ENCODE assay signal across 21 cellular contexts in genomic region chr14:74732387-74732786, GRCh38. TPM values are rescaled to one million over a fixed set of nuclear protein-coding genes. Genes with fewer than 3 reads are reported as not detected.
DNase-seq lines count a peak whose midpoint lies in the region; ATAC-seq and TF ChIP-seq lines count a peak whose summit lies in the region.
"Had no signal": no experiment of that assay in that cellular context is flagged by ENCODE, and none has a peak within 500 bp of the region (broad histone marks: within the 10 kb centered on the region; RNA-seq: fewer than 3 reads in every experiment).

No MANE protein-coding gene starts in this region.

- no peaks in the 10 kb centered on the region for H3K27me3 ChIP-seq in lower lobe of right lung (ENCODE audit: low read depth)
- H3K27me3 ChIP-seq: BLaER1 had no signal

- H3K4me1 ChIP-seq in HEK293 (ENCODE audit: control insufficient read depth, insufficient read depth, low read length) = no peaks in the 10 kb centered on the region; the same call in none of the 2 replicates
- H3K4me1 ChIP-seq in mucosa of descending colon (ENCODE audit: low read depth) = no peaks in the 10 kb centered on the region
- no peaks in the 10 kb centered on the region for H3K4me1 ChIP-seq in lower lobe of right lung
- H3K4me1 ChIP-seq: BLaER1 had no signal

- H3K4me3 ChIP-seq in HEK293 (ENCODE audit: low read depth, low read length) (no peak overlapping the region), LNCaP clone FGC (ENCODE audit: low read depth, low read length) (no peak overlapping the region), mucosa of descending colon (no peak overlapping the region), lower lobe of right lung (no peak overlapping the region)
- H3K4me3 ChIP-seq: BLaER1, GM12878, GM23248 had no signal

- H3K36me3 ChIP-seq in HEK293 (ENCODE audit: control insufficient read depth in 2 of 2, insufficient read depth in 1 of 2, low read length in 2 of 2) (peaks cover 31 to 51% of the 10 kb centered on the region in 2 experiments), mucosa of descending colon (ENCODE audit: low read depth) (peaks cover 9% of the 10 kb centered on the region), lower lobe of right lung (peaks cover 71% of the 10 kb centered on the region)

- H3K27ac ChIP-seq in HEK293 (ENCODE audit: extremely low read depth, low read depth, low read length) = no peak overlapping the region
- H3K27ac ChIP-seq in VCaP = peak overlapping the region; percentile 60
- H3K27ac ChIP-seq in lower lobe of right lung = no peak overlapping the region
- H3K27ac ChIP-seq: BLaER1, C4-2B, GM23248 had no signal

- no peaks in the 10 kb centered on the region for H3K9me3 ChIP-seq in HEK293 (ENCODE audit: control insufficient read depth, insufficient read depth, low read depth, low read length)
- no peaks in the 10 kb centered on the region for H3K9me3 ChIP-seq in mucosa of descending colon
- H3K9me3 ChIP-seq in lower lobe of right lung = no peaks in the 10 kb centered on the region
- H3K9me3 ChIP-seq: BLaER1, Caco-2 had no signal

- ATAC-seq in mucosa of descending colon (peak; percentile 61), left ventricle myocardium superior (no peak), lower lobe of right lung (no peak)
- ATAC-seq: CD8-positive, alpha-beta T cell; GM12878 had no signal

- intact Hi-C loops in mucosa of descending colon (cut with DNase I, micrococcal nuclease) (no loop called here), left ventricle myocardium superior (cut with micrococcal nuclease) (no loop called here), lower lobe of right lung (cut with DNase I) (no loop called here)

- TF ChIP-seq CTCF in HEK293 (tag by site-specific recombination; IDR thresholded peaks at IDR 0.05) = no peak
- TF ChIP-seq CTCF in LNCaP clone FGC (IDR thresholded peaks at IDR 0.05; ENCODE audit: control insufficient read depth, extremely low read depth, insufficient read depth) = no peak
- TF ChIP-seq CTCF in VCaP (conservative IDR thresholded peaks at IDR 0.05) = no peak
- TF ChIP-seq CTCF in mucosa of descending colon (IDR thresholded peaks at IDR 0.05) = no peak
- TF ChIP-seq CTCF in lower lobe of right lung (IDR thresholded peaks at IDR 0.05) = no peak

- POLR2A ChIA-PET in HEK293 (lab: Yijun Ruan, JAX) = no interaction called here

- CTCF ChIA-PET in HEK293 (lab: Yijun Ruan, JAX) = interaction anchor here (0.6 kb wide), 1 partner anchor 156 kb away, joined by 3 read pairs; no protein-coding TSS in a partner anchor

- DNase-seq in LNCaP clone FGC (ENCODE audit: low read depth) (peak; percentile 65), mucosa of descending colon (no peak), left ventricle myocardium superior (no peak), lower lobe of right lung (no peak), 8988T (no peak)
- DNase-seq in activated T-cell treated with anti-CD3 and anti-CD28 coated beads, Interleukin-2, amount 50 U/mL, for 1 hour = no peak
- DNase-seq: Caco-2; CD4-positive, CD25-positive, alpha-beta regulatory T cell; CD8-positive, alpha-beta T cell; DMS 273 treated with DMSO at 0.1 percent for 48 hours; DMS79; EL; GDM1; GM23248; H7; HCEC 1CT had no signal

TF ChIP-seq in HEK293, 187 proteins besides CTCF, POLR2A, EP300 and RAD21:
- TF ChIP-seq ZBTB17 (tag by site-specific recombination; IDR thresholded peaks at IDR 0.05) (peak; percentile 42; the same call in 1 of the 2 replicates), ZNF677 (tag by site-specific recombination; IDR thresholded peaks at IDR 0.05) (no peak)

RNA-seq across cellular contexts. Expression of gene FCF1, which starts 19.4 kb away (rescaled TPM):
- total RNA-seq in mucosa of descending colon (10 to 100 TPM; 31.7 to 46.5 (median 43.0) TPM), left ventricle myocardium superior (38.9 TPM), lower lobe of right lung (48.6 TPM)

RNA-seq across cellular contexts. Expression of gene AREL1, which starts 19.5 kb away (rescaled TPM):
- 10 to 100 TPM; 39.9 to 60.1 (median 42.2) TPM for total RNA-seq in mucosa of descending colon
- 28.1 TPM for total RNA-seq in left ventricle myocardium superior
- total RNA-seq in lower lobe of right lung = 29.1 TPM

RNA-seq across cellular contexts. Expression of gene YLPM1, which starts 30.7 kb away (rescaled TPM):
- 10 to 100 TPM; 42.1 to 59.7 (median 48.9) TPM for total RNA-seq in mucosa of descending colon
- total RNA-seq in left ventricle myocardium superior = 26.4 TPM
- total RNA-seq in lower lobe of right lung = 58.0 TPM
